ENCODE assay signal across 28 cellular contexts in the genomic region with DNA sequence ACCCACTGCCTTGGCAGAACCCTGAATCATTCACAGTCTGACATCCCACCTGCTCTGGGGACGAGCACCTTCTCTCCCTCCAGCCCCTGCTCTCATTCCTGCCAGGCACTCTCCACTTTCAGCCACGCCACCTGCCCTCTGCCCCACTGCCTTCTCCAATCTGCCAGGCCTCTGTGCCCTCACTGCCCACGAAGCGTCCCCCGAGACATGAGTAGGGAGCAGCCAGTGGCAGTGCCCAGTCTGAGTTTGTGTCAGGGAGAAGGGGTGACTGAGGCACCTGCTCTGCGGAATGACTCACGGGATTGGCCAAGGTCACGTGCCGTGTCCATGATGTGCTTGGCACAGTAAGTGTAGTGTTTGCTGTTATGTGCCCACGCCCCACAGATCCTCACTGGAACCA.
"Had no signal": no experiment of that assay in that cellular context is flagged by ENCODE, and none has a peak within 500 bp of the region (broad histone marks: within the 10 kb centered on the region; RNA-seq: fewer than 3 reads in every experiment).

No MANE protein-coding gene starts in this region.

- ATAC-seq: activated naive CD8-positive, alpha-beta T cell treated with anti-CD3 and anti-CD28 coated beads, Interleukin-2, amount 50 U/mL, for 24 hours; foreskin keratinocyte; heart left ventricle; left lung; right cardiac atrium had no signal

- H3K36me3 ChIP-seq: esophagus muscularis mucosa, heart left ventricle, left lung, tibial nerve had no signal

- H3K27ac Mint-ChIP-seq: activated CD4-positive, alpha-beta memory T cell treated with anti-CD3 and anti-CD28 coated beads for 36 hours; activated CD4-positive, alpha-beta T cell treated with anti-CD3 and anti-CD28 coated beads, Interleukin-2, amount 10 ng/mL, durations not matched to agents 24 days and 14 days; activated naive CD8-positive, alpha-beta T cell treated with anti-CD3 and anti-CD28 coated beads, Interleukin-2, amount 50 U/mL, for 24 hours; activated T-helper 1 cell treated with anti-CD3 and anti-CD28 coated beads, Interleukin-12 subunit alpha, Interleukin-12 subunit beta, Interleukin-2, Interleukin-4 antibody, amounts not matched to agents 30 ng/mL and 10 ng/mL and 1 ng/mL, durations not matched to agents 14 hours and 24 hours and 36 hours had no signal

- H3K36me3 Mint-ChIP-seq: activated CD4-positive, alpha-beta memory T cell treated with anti-CD3 and anti-CD28 coated beads for 36 hours; naive B cell had no signal

- H3K9me3 Mint-ChIP-seq: activated CD4-positive, alpha-beta memory T cell treated with anti-CD3 and anti-CD28 coated beads for 36 hours; activated CD4-positive, alpha-beta T cell treated with anti-CD3 and anti-CD28 coated beads, Interleukin-2, amount 10 ng/mL, durations not matched to agents 24 days and 14 days; activated naive CD8-positive, alpha-beta T cell treated with anti-CD3 and anti-CD28 coated beads, Interleukin-2, amount 50 U/mL, for 24 hours; activated T-helper 1 cell treated with anti-CD3 and anti-CD28 coated beads, Interleukin-12 subunit alpha, Interleukin-12 subunit beta, Interleukin-2, Interleukin-4 antibody, amounts not matched to agents 30 ng/mL and 10 ng/mL and 1 ng/mL, durations not matched to agents 14 hours and 24 hours and 36 hours; central memory CD8-positive, alpha-beta T cell; nephron progenitor cell had no signal

- H3K4me3 Mint-ChIP-seq: activated CD4-positive, alpha-beta memory T cell treated with anti-CD3 and anti-CD28 coated beads for 36 hours; activated CD4-positive, alpha-beta T cell treated with anti-CD3 and anti-CD28 coated beads, Interleukin-2, amount 10 ng/mL, durations not matched to agents 24 days and 14 days; activated naive CD8-positive, alpha-beta T cell treated with anti-CD3 and anti-CD28 coated beads, Interleukin-2, amount 50 U/mL, for 24 hours; activated T-helper 1 cell treated with anti-CD3 and anti-CD28 coated beads, Interleukin-12 subunit alpha, Interleukin-12 subunit beta, Interleukin-2, Interleukin-4 antibody, amounts not matched to agents 30 ng/mL and 10 ng/mL and 1 ng/mL, durations not matched to agents 14 hours and 24 hours and 36 hours; central memory CD8-positive, alpha-beta T cell; naive B cell; nephron progenitor cell had no signal

- H3K27me3 ChIP-seq: foreskin keratinocyte, tibial nerve had no signal

- H3K4me1 Mint-ChIP-seq: activated CD4-positive, alpha-beta T cell treated with anti-CD3 and anti-CD28 coated beads, Interleukin-2, amount 10 ng/mL, durations not matched to agents 24 days and 14 days; activated naive CD8-positive, alpha-beta T cell treated with anti-CD3 and anti-CD28 coated beads, Interleukin-2, amount 50 U/mL, for 24 hours; central memory CD8-positive, alpha-beta T cell; naive B cell had no signal

- H3K4me1 ChIP-seq: esophagus muscularis mucosa, foreskin keratinocyte, heart left ventricle, left lung, parathyroid adenoma, tibial nerve had no signal

- H3K9me3 ChIP-seq: esophagus muscularis mucosa, heart left ventricle, left lung had no signal

- H3K4me3 ChIP-seq: esophagus muscularis mucosa, heart left ventricle, left lung, lung, tibial nerve had no signal

- H3K27ac ChIP-seq: esophagus muscularis mucosa, foreskin keratinocyte, heart left ventricle, left lung, parathyroid adenoma, tibial nerve had no signal

- DNase-seq: activated CD4-positive, alpha-beta memory T cell treated with anti-CD3 and anti-CD28 coated beads for 36 hours; activated CD4-positive, alpha-beta T cell treated with anti-CD3 and anti-CD28 coated beads, Interleukin-2, amount 10 ng/mL, durations not matched to agents 24 days and 14 days; activated CD4-positive, CD25-positive, alpha-beta regulatory T cell treated with anti-CD3 and anti-CD28 coated beads, Interleukin-2, amount 50 U/mL, for 72 hours; activated CD8-positive, alpha-beta memory T cell treated with anti-CD3 and anti-CD28 coated beads, Interleukin-2, amount 50 U/mL, for 4 hours; activated effector memory CD4-positive, alpha-beta T cell treated with anti-CD3 and anti-CD28 coated beads, Interleukin-2, amount 50 U/mL, for 16 hours; activated naive CD4-positive, alpha-beta T cell treated with anti-CD3 and anti-CD28 coated beads, Interleukin-2, amount 50 U/mL, for 16 hours; activated naive CD8-positive, alpha-beta T cell treated with anti-CD3 and anti-CD28 coated beads, Interleukin-2, amount 50 U/mL, for 24 hours; activated T-cell treated with anti-CD3 and anti-CD28 coated beads, Interleukin-2, amount 50 U/mL, for 1 hour; dermis blood vessel endothelial cell; effector CD4-positive, alpha-beta T cell; foreskin keratinocyte; heart left ventricle; hypothalamus; kidney glomerular epithelial cell; naive B cell; nephron progenitor cell; nucleus accumbens; right cardiac atrium; stimulated activated CD4-positive, alpha-beta T cell treated with anti-CD3 and anti-CD28 coated beads, Interleukin-2, amount 100 ng/mL, for 48 hours; stimulated activated naive CD4-positive, alpha-beta T cell treated with Interleukin-2 at 50 U/mL for 16 hours; T-helper 2 cell had no signal

- H3K27me3 Mint-ChIP-seq: activated CD4-positive, alpha-beta T cell treated with anti-CD3 and anti-CD28 coated beads, Interleukin-2, amount 10 ng/mL, durations not matched to agents 24 days and 14 days; central memory CD8-positive, alpha-beta T cell had no signal
